ENCODE assay signal across 1 cellular context in genomic region chr16:69105501-69106361, GRCh38.
TF ChIP-seq lines count a peak whose summit lies in the region.

A gene with protein sequence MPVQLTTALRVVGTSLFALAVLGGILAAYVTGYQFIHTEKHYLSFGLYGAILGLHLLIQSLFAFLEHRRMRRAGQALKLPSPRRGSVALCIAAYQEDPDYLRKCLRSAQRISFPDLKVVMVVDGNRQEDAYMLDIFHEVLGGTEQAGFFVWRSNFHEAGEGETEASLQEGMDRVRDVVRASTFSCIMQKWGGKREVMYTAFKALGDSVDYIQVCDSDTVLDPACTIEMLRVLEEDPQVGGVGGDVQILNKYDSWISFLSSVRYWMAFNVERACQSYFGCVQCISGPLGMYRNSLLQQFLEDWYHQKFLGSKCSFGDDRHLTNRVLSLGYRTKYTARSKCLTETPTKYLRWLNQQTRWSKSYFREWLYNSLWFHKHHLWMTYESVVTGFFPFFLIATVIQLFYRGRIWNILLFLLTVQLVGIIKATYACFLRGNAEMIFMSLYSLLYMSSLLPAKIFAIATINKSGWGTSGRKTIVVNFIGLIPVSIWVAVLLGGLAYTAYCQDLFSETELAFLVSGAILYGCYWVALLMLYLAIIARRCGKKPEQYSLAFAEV (plus strand): TSS chr16:69105653. CDS start chr16:69109396, 3,743 bp downstream.

TF ChIP-seq in PFSK-1, 5 proteins besides CTCF, POLR2A, EP300 and RAD21 (continued from another document):
- no peak for TF ChIP-seq REST (IDR thresholded peaks at IDR 0.05; ENCODE audit: insufficient read depth in 1 of 2, low read depth in 2 of 2, low read length in 2 of 2)
- TF ChIP-seq POLR2AphosphoS5 (IDR thresholded peaks at IDR 0.05; ENCODE audit: low read depth, low read length) = peak; percentile 21; the same call in 1 of the 2 replicates
- no peak for TF ChIP-seq FOXP2 (optimal IDR thresholded peaks at IDR 0.05; ENCODE audit: borderline replicate concordance, extremely low read depth, extremely low read length, insufficient read depth)
